ENCODE assay signal across 9 cellular contexts in genomic region chr1:42259059-42259738, GRCh38.
DNase-seq lines count a peak whose midpoint lies in the region; ATAC-seq, FAIRE-seq and TF ChIP-seq lines count a peak whose summit lies in the region.
"Had no signal": no experiment of that assay in that cellular context is flagged by ENCODE, and none has a peak within 500 bp of the region (broad histone marks: within the 10 kb centered on the region; RNA-seq: fewer than 3 reads in every experiment).

No MANE protein-coding gene starts in this region.

- H3K27me3 Mint-ChIP-seq in activated B cell treated with CpG ODN at 0.5 μM for 24 hours: no peaks in the 10 kb centered on the region
- no peaks in the 10 kb centered on the region for H3K27me3 Mint-ChIP-seq in activated T-helper 1 cell treated with anti-CD3 and anti-CD28 coated beads, Interleukin-12 subunit alpha, Interleukin-12 subunit beta, Interleukin-2, Interleukin-4 antibody, amounts not matched to agents 30 ng/mL and 10 ng/mL and 1 ng/mL, durations not matched to agents 14 hours and 24 hours and 36 hours (ENCODE audit: insufficient read depth)
- H3K27me3 Mint-ChIP-seq: B cell had no signal

- H3K9ac ChIP-seq in HepG2 (ENCODE audit: insufficient read depth, low read depth, low read length): no peak overlapping the region

- peaks cover 36% of the 10 kb centered on the region for H3K79me2 ChIP-seq in HepG2 (ENCODE audit: insufficient read depth, low read length)

- no TSS peak for BruUV-seq in HepG2 (replicated peaks; lab: Mats Ljungman, UMichigan)

- TF ChIP-seq RAD21 in HepG2 (CRISPR knock-in tag; IDR thresholded peaks at IDR 0.05): no peak

- H2AFZ ChIP-seq in HepG2 (ENCODE audit: low read length): no peak overlapping the region

- H4K20me1 ChIP-seq in HepG2 (ENCODE audit: insufficient read depth, low read length): peaks cover 13% of the 10 kb centered on the region; the same call in 1 of the 2 replicates

- no peak overlapping the region for H3K27ac ChIP-seq in right lobe of liver
- no peak overlapping the region for H3K27ac ChIP-seq in HepG2 (ENCODE audit: extremely low read length, insufficient read depth, low read length)
- H3K27ac ChIP-seq in vagina: peak overlapping the region; percentile 44
- H3K27ac ChIP-seq in coronary artery: no peak overlapping the region

- H3K4me3 ChIP-seq in right lobe of liver (no peak overlapping the region), HepG2 (replicated peaks in 1 of 3; ENCODE audit: insufficient read depth in 1 of 3, low read depth in 2 of 3, low read length in 3 of 3) (no peak overlapping the region), vagina (no peak overlapping the region), coronary artery (no peak overlapping the region)

- ATAC-seq in right lobe of liver: peak; percentile 65 to 86 (median 78)
- ATAC-seq in HepG2: no peak
- no peak for ATAC-seq in activated B cell treated with CpG ODN at 0.5 μM for 24 hours (ENCODE audit: low read depth)
- ATAC-seq in HG03521 (IDR thresholded peaks at IDR 0.05; ENCODE audit: unreplicated experiment): no peak

- H3K36me3 Mint-ChIP-seq in activated B cell treated with CpG ODN at 0.5 μM for 24 hours (ENCODE audit: low read depth): peaks cover 48% of the 10 kb centered on the region
- peaks cover 20% of the 10 kb centered on the region for H3K36me3 Mint-ChIP-seq in activated T-helper 1 cell treated with anti-CD3 and anti-CD28 coated beads, Interleukin-12 subunit alpha, Interleukin-12 subunit beta, Interleukin-2, Interleukin-4 antibody, amounts not matched to agents 30 ng/mL and 10 ng/mL and 1 ng/mL, durations not matched to agents 14 hours and 24 hours and 36 hours (ENCODE audit: low read depth)

- H3K4me1 ChIP-seq in right lobe of liver: peaks cover 0 to 12% (median 0%) of the 10 kb centered on the region in 4 donors
- H3K4me1 ChIP-seq in HepG2 (ENCODE audit: insufficient read depth, low read length): no peaks in the 10 kb centered on the region
- H3K4me1 ChIP-seq in vagina: peaks cover 35% of the 10 kb centered on the region

- peaks cover 38% of the 10 kb centered on the region for H3K4me1 Mint-ChIP-seq in activated B cell treated with CpG ODN at 0.5 μM for 24 hours
- peaks cover 20% of the 10 kb centered on the region for H3K4me1 Mint-ChIP-seq in activated T-helper 1 cell treated with anti-CD3 and anti-CD28 coated beads, Interleukin-12 subunit alpha, Interleukin-12 subunit beta, Interleukin-2, Interleukin-4 antibody, amounts not matched to agents 30 ng/mL and 10 ng/mL and 1 ng/mL, durations not matched to agents 14 hours and 24 hours and 36 hours (ENCODE audit: low read depth)

- FAIRE-seq in HepG2 (lab: Jason Lieb, UNC): no peak

- H3K27me3 ChIP-seq in right lobe of liver (no peaks in the 10 kb centered on the region), HepG2 (ENCODE audit: control insufficient read depth in 1 of 2, insufficient read depth in 2 of 2, low read length in 2 of 2) (no peaks in the 10 kb centered on the region), vagina (no peaks in the 10 kb centered on the region)

- in situ Hi-C loops in HepG2 (cut with HindIII; ENCODE audit: extremely low pct_ligation_motif_present, low pct_unique_long_range_greater_than_20kb): no loop called here

- intact Hi-C loops in right lobe of liver (cut with DNase I): no loop called here
- intact Hi-C loops in HepG2 (cut with micrococcal nuclease; ENCODE audit: unreplicated experiment): no loop called here
- intact Hi-C loops in activated B cell treated with CpG ODN at 0.5 μM for 24 hours (cut with micrococcal nuclease): no loop called here
- intact Hi-C loops in vagina (cut with DNase I): no loop called here
- intact Hi-C loops in activated T-helper 1 cell treated with anti-CD3 and anti-CD28 coated beads, Interleukin-12 subunit alpha, Interleukin-12 subunit beta, Interleukin-2, Interleukin-4 antibody, amounts not matched to agents 30 ng/mL and 10 ng/mL and 1 ng/mL, durations not matched to agents 14 hours and 24 hours and 36 hours (cut with micrococcal nuclease): no loop called here

- H3K4me3 Mint-ChIP-seq in activated B cell treated with CpG ODN at 0.5 μM for 24 hours: no peak overlapping the region
- no peak overlapping the region for H3K4me3 Mint-ChIP-seq in activated T-helper 1 cell treated with anti-CD3 and anti-CD28 coated beads, Interleukin-12 subunit alpha, Interleukin-12 subunit beta, Interleukin-2, Interleukin-4 antibody, amounts not matched to agents 30 ng/mL and 10 ng/mL and 1 ng/mL, durations not matched to agents 14 hours and 24 hours and 36 hours
- H3K4me3 Mint-ChIP-seq: B cell had no signal

- POLR2A ChIA-PET in HepG2 (lab: Yijun Ruan, JAX) (no interaction called here), activated B cell treated with CpG ODN at 0.5 μM for 24 hours (lab: Charles Lee) (no interaction called here)

- H3K9me3 ChIP-seq in right lobe of liver (no peaks in the 10 kb centered on the region), HepG2 (ENCODE audit: low read length) (no peaks in the 10 kb centered on the region), vagina (no peaks in the 10 kb centered on the region)

- no peak for TF ChIP-seq CTCF in right lobe of liver (IDR thresholded peaks at IDR 0.05)
- TF ChIP-seq CTCF in HepG2 (CRISPR knock-in tag; IDR thresholded peaks at IDR 0.05): no peak
- no peak for TF ChIP-seq CTCF in activated B cell treated with CpG ODN at 0.5 μM for 24 hours (IDR thresholded peaks at IDR 0.05)
- no peak for TF ChIP-seq CTCF in vagina (IDR thresholded peaks at IDR 0.05)
- no peak for TF ChIP-seq CTCF in coronary artery (IDR thresholded peaks at IDR 0.05)

- DNase-seq in right lobe of liver (no peak), HepG2 (ENCODE audit: low spot score) (no peak), activated B cell treated with CpG ODN at 0.5 μM for 24 hours (no peak), iris pigment epithelial cell (ENCODE audit: low read depth) (peak; percentile 89), vagina (ENCODE audit: extremely low spot score in 2 of 2) (no peak), coronary artery (ENCODE audit: low spot score) (no peak)
- no peak for DNase-seq in activated T-helper 1 cell treated with anti-CD3 and anti-CD28 coated beads, Interleukin-12 subunit alpha, Interleukin-12 subunit beta, Interleukin-2, Interleukin-4 antibody, amounts not matched to agents 30 ng/mL and 10 ng/mL and 1 ng/mL, durations not matched to agents 14 hours and 24 hours and 36 hours (ENCODE audit: low spot score)

- no peak overlapping the region for H3K4me2 ChIP-seq in HepG2 (ENCODE audit: low read depth, low read length)

- TF ChIP-seq POLR2A in right lobe of liver (IDR thresholded peaks at IDR 0.05): no peak
- no peak for TF ChIP-seq POLR2A in HepG2 (IDR thresholded peaks at IDR 0.05; ENCODE audit: insufficient read depth in 1 of 2, low read depth in 2 of 2, low read length in 2 of 2)
- no peak for TF ChIP-seq POLR2A in vagina (IDR thresholded peaks at IDR 0.05)

- peak overlapping the region; percentile 27 for H3K27ac Mint-ChIP-seq in activated B cell treated with CpG ODN at 0.5 μM for 24 hours
- H3K27ac Mint-ChIP-seq in activated T-helper 1 cell treated with anti-CD3 and anti-CD28 coated beads, Interleukin-12 subunit alpha, Interleukin-12 subunit beta, Interleukin-2, Interleukin-4 antibody, amounts not matched to agents 30 ng/mL and 10 ng/mL and 1 ng/mL, durations not matched to agents 14 hours and 24 hours and 36 hours: no peak overlapping the region
- H3K27ac Mint-ChIP-seq: B cell had no signal

- no peaks in the 10 kb centered on the region for H3K36me3 ChIP-seq in right lobe of liver
- H3K36me3 ChIP-seq in HepG2 (replicated peaks in 1 of 2; ENCODE audit: control insufficient read depth in 1 of 2, insufficient read depth in 2 of 2, low read length in 2 of 2): peaks cover 8 to 30% of the 10 kb centered on the region in 2 experiments; a peak in 4 of 5 replicates
- H3K36me3 ChIP-seq in vagina: no peaks in the 10 kb centered on the region

- no peak for TF ChIP-seq EP300 in HepG2 (IDR thresholded peaks at IDR 0.05; ENCODE audit: low read depth in 2 of 2, low read length in 2 of 2)
- TF ChIP-seq EP300 in HepG2 (CRISPR knock-in tag; IDR thresholded peaks at IDR 0.05; ENCODE audit: borderline replicate concordance): no peak

- 57% methylated on average over 4 of the region's 4 CpGs for WGBS in right lobe of liver (ENCODE audit: insufficient coverage, low coverage, low lambda C conversion rate, missing lambda C conversion rate)
- WGBS in HepG2 (ENCODE audit: low lambda C conversion rate): 95% methylated on average over 4 of the region's 4 CpGs

- no peaks in the 10 kb centered on the region for H3K9me3 Mint-ChIP-seq in activated B cell treated with CpG ODN at 0.5 μM for 24 hours
- peaks cover 6% of the 10 kb centered on the region for H3K9me3 Mint-ChIP-seq in activated T-helper 1 cell treated with anti-CD3 and anti-CD28 coated beads, Interleukin-12 subunit alpha, Interleukin-12 subunit beta, Interleukin-2, Interleukin-4 antibody, amounts not matched to agents 30 ng/mL and 10 ng/mL and 1 ng/mL, durations not matched to agents 14 hours and 24 hours and 36 hours

- CTCF ChIA-PET in HepG2 (lab: Yijun Ruan, JAX; ENCODE audit: low intra/inter-chr PET ratio, low total read pairs) (no interaction called here), activated B cell treated with CpG ODN at 0.5 μM for 24 hours (lab: Charles Lee) (no interaction called here)

TF ChIP-seq in HepG2, 621 proteins besides CTCF, POLR2A, EP300 and RAD21 (continues in another document):
- TF ChIP-seq ZHX1 (CRISPR knock-in tag; IDR thresholded peaks at IDR 0.05; ENCODE audit: low read depth): no peak

Comparison
In these comparisons a context has a peak if more than half of its experiments do, and no peak if none do; other contexts are left out.
1. ATAC-seq: peak in right lobe of liver (4 of 4); none in HepG2 (single experiment), activated B cell treated with CpG ODN at 0.5 μM for 24 hours (single experiment) and HG03521 (single experiment).